Comparison of ENCODE assay signal across 1 cellular context in the genomic region with DNA sequence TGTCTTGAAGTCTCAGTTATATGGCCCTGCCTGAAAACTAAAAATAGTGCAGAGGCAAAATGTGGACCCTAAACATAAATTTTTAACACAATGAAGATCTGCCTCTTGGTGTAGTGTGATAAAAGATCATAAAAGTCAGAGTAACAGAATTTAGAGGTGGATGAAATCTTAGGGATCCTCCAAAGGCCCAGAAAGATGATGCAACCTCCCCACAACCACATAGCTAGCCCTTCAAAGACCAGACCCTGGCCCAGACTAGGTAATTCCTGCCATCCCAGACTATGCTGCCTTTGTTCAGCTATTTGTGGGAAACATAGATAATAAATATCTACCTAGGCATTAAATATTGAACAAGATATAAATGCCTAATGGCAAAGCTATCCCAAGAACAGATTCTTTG.
TF ChIP-seq lines count a peak whose summit lies in the region.

No MANE protein-coding gene starts in this region.

TF ChIP-seq in SK-N-SH, 30 proteins besides CTCF, POLR2A, EP300 and RAD21 (continued from another document):
- TF ChIP-seq, protein P1, sequence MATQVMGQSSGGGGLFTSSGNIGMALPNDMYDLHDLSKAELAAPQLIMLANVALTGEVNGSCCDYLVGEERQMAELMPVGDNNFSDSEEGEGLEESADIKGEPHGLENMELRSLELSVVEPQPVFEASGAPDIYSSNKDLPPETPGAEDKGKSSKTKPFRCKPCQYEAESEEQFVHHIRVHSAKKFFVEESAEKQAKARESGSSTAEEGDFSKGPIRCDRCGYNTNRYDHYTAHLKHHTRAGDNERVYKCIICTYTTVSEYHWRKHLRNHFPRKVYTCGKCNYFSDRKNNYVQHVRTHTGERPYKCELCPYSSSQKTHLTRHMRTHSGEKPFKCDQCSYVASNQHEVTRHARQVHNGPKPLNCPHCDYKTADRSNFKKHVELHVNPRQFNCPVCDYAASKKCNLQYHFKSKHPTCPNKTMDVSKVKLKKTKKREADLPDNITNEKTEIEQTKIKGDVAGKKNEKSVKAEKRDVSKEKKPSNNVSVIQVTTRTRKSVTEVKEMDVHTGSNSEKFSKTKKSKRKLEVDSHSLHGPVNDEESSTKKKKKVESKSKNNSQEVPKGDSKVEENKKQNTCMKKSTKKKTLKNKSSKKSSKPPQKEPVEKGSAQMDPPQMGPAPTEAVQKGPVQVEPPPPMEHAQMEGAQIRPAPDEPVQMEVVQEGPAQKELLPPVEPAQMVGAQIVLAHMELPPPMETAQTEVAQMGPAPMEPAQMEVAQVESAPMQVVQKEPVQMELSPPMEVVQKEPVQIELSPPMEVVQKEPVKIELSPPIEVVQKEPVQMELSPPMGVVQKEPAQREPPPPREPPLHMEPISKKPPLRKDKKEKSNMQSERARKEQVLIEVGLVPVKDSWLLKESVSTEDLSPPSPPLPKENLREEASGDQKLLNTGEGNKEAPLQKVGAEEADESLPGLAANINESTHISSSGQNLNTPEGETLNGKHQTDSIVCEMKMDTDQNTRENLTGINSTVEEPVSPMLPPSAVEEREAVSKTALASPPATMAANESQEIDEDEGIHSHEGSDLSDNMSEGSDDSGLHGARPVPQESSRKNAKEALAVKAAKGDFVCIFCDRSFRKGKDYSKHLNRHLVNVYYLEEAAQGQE (IDR thresholded peaks at IDR 0.05; ENCODE audit: low read depth, low read length), result no peak
- TF ChIP-seq JUND (IDR thresholded peaks at IDR 0.05), result no peak
- TF ChIP-seq, protein P2, sequence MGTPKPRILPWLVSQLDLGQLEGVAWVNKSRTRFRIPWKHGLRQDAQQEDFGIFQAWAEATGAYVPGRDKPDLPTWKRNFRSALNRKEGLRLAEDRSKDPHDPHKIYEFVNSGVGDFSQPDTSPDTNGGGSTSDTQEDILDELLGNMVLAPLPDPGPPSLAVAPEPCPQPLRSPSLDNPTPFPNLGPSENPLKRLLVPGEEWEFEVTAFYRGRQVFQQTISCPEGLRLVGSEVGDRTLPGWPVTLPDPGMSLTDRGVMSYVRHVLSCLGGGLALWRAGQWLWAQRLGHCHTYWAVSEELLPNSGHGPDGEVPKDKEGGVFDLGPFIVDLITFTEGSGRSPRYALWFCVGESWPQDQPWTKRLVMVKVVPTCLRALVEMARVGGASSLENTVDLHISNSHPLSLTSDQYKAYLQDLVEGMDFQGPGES (IDR thresholded peaks at IDR 0.05; ENCODE audit: low read depth, low read length), result no peak
- TF ChIP-seq GATA2 (CRISPR knock-in tag; IDR thresholded peaks at IDR 0.05), result no peak
- TF ChIP-seq, protein P3, sequence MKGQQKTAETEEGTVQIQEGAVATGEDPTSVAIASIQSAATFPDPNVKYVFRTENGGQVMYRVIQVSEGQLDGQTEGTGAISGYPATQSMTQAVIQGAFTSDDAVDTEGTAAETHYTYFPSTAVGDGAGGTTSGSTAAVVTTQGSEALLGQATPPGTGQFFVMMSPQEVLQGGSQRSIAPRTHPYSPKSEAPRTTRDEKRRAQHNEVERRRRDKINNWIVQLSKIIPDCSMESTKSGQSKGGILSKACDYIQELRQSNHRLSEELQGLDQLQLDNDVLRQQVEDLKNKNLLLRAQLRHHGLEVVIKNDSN (IDR thresholded peaks at IDR 0.05; ENCODE audit: borderline replicate concordance, low read depth), result no peak
